Comparison of ENCODE assay signal across 23 cellular contexts in the genomic region with DNA sequence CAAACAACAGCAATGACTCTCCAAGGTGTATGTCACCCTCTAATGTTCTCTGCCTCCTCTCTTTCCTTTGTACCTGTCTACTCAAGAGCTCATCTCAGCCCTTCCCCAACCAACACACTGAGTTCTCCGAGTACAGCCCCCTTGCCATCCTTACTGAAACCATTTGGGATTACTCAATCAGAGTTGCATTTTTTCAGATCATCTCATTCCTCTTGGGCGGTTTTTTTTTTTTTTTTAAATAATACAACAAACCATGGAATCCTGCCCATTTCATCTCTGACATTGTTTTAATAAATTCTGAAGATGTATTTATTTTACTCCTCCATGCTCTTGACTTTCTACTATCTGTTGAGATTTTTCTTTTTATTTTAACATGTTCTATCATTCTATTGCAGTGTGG.
"Had no signal": no experiment of that assay in that cellular context is flagged by ENCODE, and none has a peak within 500 bp of the region (broad histone marks: within the 10 kb centered on the region; RNA-seq: fewer than 3 reads in every experiment).

No MANE protein-coding gene starts in this region.

- H3K27me3 Mint-ChIP-seq: naive B cell had no signal

- H3K4me3 ChIP-seq: dorsolateral prefrontal cortex, esophagus muscularis mucosa, lung, suprapubic skin, tibial artery, upper lobe of right lung, vagina had no signal

- H3K27ac ChIP-seq: dorsolateral prefrontal cortex, epithelial cell of prostate, esophagus muscularis mucosa, neutrophil, suprapubic skin, tibial artery, upper lobe of right lung, vagina had no signal

- H3K9me3 Mint-ChIP-seq: naive B cell, nephron had no signal

- H3K36me3 ChIP-seq: esophagus muscularis mucosa, neutrophil, suprapubic skin, tibial artery, upper lobe of right lung, vagina had no signal

- ATAC-seq: left colon, left ventricle myocardium superior, upper lobe of right lung had no signal

- H3K4me1 ChIP-seq: suprapubic skin, vagina had no signal

- H3K36me3 Mint-ChIP-seq: naive B cell had no signal

- H3K27ac Mint-ChIP-seq: nephron had no signal

- H3K9me3 ChIP-seq: esophagus muscularis mucosa, neutrophil, suprapubic skin, tibial artery, upper lobe of right lung, vagina had no signal

- DNase-seq: cortex of kidney; dorsolateral prefrontal cortex; effector CD8-positive, alpha-beta T cell; foreskin melanocyte; head of caudate nucleus; hippocampal formation; left colon; left ventricle myocardium superior; mesenchymal stem cell; naive B cell; posterior cingulate gyrus; small intestine; stimulated activated CD4-positive, alpha-beta T cell treated with anti-CD3 and anti-CD28 coated beads, Interleukin-12 subunit alpha, Interleukin-12 subunit beta, amount 100 ng/mL, for 4 hours; stimulated activated naive CD4-positive, alpha-beta T cell treated with Interleukin-2 at 50 U/mL for 16 hours; tibial artery; upper lobe of right lung had no signal

- H3K4me3 Mint-ChIP-seq: nephron had no signal

- H3K27me3 ChIP-seq: dorsolateral prefrontal cortex, esophagus muscularis mucosa, neutrophil, suprapubic skin, upper lobe of right lung, vagina had no signal
